1 cellular context compared by ENCODE assay signal in the genomic region with DNA sequence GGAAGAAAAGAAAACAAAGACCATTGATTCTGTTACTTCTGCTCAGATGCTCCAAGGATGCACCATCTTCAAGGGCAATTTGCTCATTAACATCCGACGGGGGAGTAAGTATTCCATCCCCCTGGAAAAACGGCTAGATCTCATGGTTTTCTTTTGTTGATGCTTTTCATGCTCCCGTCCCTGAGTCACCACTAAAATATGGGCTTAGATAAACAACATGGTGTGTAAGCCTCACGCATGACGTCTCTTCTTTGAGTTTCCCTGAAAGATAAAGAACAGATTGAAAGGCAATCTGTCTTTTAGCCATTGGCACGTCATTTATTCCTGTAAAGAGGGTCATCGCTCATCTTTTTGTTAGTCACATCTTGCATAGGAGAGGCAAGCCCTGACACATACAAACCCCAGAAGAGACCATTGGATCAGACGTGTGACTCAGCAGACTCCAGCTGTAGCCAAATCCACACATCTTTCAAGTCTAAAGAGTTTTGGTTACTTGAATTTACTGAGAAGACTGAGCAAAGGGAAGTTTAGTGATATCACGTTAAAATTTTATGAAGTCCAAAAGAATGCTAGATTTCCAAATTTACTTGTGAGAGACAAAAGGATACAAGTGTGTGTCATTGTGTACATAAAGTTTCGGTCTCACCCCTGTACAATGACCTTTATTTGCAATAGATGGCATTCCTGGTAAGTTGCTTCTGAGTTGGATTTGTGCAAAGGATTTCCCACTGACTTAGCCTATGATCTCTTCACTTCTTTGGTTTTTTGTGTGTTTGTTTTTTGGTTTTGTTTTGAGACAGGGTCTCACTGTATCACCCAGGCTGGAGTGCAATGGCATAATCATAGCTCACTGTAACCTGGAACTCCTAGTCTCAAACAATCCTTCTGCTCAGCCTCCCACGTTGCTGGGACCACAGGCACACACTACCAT.
TF ChIP-seq lines count a peak whose summit lies in the region.

No MANE protein-coding gene starts in this region.

TF ChIP-seq in HepG2, 621 proteins besides CTCF, POLR2A, EP300 and RAD21 (continued from another document):
- TF ChIP-seq SOX6 (IDR thresholded peaks at IDR 0.05) (no peak), SOX6 (CRISPR knock-in tag; IDR thresholded peaks at IDR 0.05) (peak; percentile 23; the same call in 1 of the 2 replicates), FOSL1 (CRISPR knock-in tag; IDR thresholded peaks at IDR 0.05; ENCODE audit: borderline replicate concordance) (0 out of 2 replicates have a peak, but pooled peaks have one; percentile 26), CHD4 (IDR thresholded peaks at IDR 0.05; ENCODE audit: borderline replicate concordance, low read length) (no peak), ZNF614 (CRISPR knock-in tag; IDR thresholded peaks at IDR 0.05; ENCODE audit: borderline replicate concordance) (peak; percentile 52; the same call in 1 of the 2 replicates), RARA (CRISPR knock-in tag; IDR thresholded peaks at IDR 0.05) (peak; percentile 18; the same call in 1 of the 2 replicates), NFYB (CRISPR knock-in tag; IDR thresholded peaks at IDR 0.05) (no peak), SOX5 (CRISPR knock-in tag; IDR thresholded peaks at IDR 0.05; ENCODE audit: borderline replicate concordance) (peak; percentile 71; the same call in 1 of the 2 replicates), FOXP1 (IDR thresholded peaks at IDR 0.05) (no peak), FOXP1 (CRISPR knock-in tag; IDR thresholded peaks at IDR 0.05) (peak; percentile 37; the same call in 1 of the 2 replicates), ZNF430 (CRISPR knock-in tag; IDR thresholded peaks at IDR 0.05) (no peak), FOXA1 (IDR thresholded peaks at IDR 0.05) (no peak), FOXA1 (CRISPR knock-in tag; IDR thresholded peaks at IDR 0.05) (peak; percentile 38)
- TF ChIP-seq, protein P1, sequence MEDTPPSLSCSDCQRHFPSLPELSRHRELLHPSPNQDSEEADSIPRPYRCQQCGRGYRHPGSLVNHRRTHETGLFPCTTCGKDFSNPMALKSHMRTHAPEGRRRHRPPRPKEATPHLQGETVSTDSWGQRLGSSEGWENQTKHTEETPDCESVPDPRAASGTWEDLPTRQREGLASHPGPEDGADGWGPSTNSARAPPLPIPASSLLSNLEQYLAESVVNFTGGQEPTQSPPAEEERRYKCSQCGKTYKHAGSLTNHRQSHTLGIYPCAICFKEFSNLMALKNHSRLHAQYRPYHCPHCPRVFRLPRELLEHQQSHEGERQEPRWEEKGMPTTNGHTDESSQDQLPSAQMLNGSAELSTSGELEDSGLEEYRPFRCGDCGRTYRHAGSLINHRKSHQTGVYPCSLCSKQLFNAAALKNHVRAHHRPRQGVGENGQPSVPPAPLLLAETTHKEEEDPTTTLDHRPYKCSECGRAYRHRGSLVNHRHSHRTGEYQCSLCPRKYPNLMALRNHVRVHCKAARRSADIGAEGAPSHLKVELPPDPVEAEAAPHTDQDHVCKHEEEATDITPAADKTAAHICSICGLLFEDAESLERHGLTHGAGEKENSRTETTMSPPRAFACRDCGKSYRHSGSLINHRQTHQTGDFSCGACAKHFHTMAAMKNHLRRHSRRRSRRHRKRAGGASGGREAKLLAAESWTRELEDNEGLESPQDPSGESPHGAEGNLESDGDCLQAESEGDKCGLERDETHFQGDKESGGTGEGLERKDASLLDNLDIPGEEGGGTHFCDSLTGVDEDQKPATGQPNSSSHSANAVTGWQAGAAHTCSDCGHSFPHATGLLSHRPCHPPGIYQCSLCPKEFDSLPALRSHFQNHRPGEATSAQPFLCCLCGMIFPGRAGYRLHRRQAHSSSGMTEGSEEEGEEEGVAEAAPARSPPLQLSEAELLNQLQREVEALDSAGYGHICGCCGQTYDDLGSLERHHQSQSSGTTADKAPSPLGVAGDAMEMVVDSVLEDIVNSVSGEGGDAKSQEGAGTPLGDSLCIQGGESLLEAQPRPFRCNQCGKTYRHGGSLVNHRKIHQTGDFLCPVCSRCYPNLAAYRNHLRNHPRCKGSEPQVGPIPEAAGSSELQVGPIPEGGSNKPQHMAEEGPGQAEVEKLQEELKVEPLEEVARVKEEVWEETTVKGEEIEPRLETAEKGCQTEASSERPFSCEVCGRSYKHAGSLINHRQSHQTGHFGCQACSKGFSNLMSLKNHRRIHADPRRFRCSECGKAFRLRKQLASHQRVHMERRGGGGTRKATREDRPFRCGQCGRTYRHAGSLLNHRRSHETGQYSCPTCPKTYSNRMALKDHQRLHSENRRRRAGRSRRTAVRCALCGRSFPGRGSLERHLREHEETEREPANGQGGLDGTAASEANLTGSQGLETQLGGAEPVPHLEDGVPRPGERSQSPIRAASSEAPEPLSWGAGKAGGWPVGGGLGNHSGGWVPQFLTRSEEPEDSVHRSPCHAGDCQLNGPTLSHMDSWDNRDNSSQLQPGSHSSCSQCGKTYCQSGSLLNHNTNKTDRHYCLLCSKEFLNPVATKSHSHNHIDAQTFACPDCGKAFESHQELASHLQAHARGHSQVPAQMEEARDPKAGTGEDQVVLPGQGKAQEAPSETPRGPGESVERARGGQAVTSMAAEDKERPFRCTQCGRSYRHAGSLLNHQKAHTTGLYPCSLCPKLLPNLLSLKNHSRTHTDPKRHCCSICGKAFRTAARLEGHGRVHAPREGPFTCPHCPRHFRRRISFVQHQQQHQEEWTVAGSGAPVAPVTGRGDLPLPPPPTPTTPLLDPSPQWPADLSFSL (CRISPR knock-in tag; IDR thresholded peaks at IDR 0.05), result 0 out of 2 replicates have a peak, but pooled peaks have one; percentile 22
- TF ChIP-seq, protein P2, sequence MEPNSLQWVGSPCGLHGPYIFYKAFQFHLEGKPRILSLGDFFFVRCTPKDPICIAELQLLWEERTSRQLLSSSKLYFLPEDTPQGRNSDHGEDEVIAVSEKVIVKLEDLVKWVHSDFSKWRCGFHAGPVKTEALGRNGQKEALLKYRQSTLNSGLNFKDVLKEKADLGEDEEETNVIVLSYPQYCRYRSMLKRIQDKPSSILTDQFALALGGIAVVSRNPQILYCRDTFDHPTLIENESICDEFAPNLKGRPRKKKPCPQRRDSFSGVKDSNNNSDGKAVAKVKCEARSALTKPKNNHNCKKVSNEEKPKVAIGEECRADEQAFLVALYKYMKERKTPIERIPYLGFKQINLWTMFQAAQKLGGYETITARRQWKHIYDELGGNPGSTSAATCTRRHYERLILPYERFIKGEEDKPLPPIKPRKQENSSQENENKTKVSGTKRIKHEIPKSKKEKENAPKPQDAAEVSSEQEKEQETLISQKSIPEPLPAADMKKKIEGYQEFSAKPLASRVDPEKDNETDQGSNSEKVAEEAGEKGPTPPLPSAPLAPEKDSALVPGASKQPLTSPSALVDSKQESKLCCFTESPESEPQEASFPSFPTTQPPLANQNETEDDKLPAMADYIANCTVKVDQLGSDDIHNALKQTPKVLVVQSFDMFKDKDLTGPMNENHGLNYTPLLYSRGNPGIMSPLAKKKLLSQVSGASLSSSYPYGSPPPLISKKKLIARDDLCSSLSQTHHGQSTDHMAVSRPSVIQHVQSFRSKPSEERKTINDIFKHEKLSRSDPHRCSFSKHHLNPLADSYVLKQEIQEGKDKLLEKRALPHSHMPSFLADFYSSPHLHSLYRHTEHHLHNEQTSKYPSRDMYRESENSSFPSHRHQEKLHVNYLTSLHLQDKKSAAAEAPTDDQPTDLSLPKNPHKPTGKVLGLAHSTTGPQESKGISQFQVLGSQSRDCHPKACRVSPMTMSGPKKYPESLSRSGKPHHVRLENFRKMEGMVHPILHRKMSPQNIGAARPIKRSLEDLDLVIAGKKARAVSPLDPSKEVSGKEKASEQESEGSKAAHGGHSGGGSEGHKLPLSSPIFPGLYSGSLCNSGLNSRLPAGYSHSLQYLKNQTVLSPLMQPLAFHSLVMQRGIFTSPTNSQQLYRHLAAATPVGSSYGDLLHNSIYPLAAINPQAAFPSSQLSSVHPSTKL (CRISPR knock-in tag; IDR thresholded peaks at IDR 0.05), result peak; percentile 6; the same call in 1 of the 2 replicates
- TF ChIP-seq, protein P3, sequence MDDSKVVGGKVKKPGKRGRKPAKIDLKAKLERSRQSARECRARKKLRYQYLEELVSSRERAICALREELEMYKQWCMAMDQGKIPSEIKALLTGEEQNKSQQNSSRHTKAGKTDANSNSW (CRISPR knock-in tag; IDR thresholded peaks at IDR 0.05; ENCODE audit: borderline replicate concordance), result no peak
- TF ChIP-seq, protein P4, sequence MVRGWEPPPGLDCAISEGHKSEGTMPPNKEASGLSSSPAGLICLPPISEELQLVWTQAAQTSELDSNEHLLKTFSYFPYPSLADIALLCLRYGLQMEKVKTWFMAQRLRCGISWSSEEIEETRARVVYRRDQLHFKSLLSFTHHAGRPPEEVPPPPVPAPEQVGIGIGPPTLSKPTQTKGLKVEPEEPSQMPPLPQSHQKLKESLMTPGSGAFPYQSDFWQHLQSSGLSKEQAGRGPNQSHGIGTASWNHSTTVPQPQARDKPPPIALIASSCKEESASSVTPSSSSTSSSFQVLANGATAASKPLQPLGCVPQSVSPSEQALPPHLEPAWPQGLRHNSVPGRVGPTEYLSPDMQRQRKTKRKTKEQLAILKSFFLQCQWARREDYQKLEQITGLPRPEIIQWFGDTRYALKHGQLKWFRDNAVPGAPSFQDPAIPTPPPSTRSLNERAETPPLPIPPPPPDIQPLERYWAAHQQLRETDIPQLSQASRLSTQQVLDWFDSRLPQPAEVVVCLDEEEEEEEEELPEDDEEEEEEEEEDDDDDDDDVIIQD (CRISPR knock-in tag; IDR thresholded peaks at IDR 0.05; ENCODE audit: low read depth), result peak; percentile 17; the same call in 1 of the 2 replicates
TF ChIP-seq in HepG2: peak in this region for 23.
